ENCODE assay signal across 14 cellular contexts in the genomic region with DNA sequence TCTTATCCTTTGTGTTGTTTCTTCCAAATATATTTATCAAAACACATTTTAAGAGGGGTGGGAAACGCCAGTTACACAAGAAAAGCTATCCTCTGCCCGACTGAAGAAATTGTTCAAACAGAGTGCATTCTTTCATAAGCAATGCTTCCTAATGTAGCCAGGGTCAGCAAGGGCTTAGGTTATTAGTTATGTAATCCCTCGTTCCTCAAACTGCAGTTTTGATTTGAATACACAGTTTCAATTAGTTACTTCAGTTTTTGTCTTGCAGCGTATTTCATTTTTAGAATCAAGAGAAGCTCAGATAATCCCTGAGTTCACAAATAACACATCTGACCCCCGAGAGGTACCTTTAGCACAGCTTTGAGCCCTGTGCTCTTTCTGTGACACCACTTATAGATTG.
DNase-seq lines count a peak whose midpoint lies in the region; ATAC-seq lines count a peak whose summit lies in the region.
"Had no signal": no experiment of that assay in that cellular context is flagged by ENCODE, and none has a peak within 500 bp of the region (broad histone marks: within the 10 kb centered on the region; RNA-seq: fewer than 3 reads in every experiment).

No MANE protein-coding gene starts in this region.

- DNase-seq in CD1c-positive myeloid dendritic cell (ENCODE audit: extremely low spot score) (peak; percentile 88), SIG-M5 (lab: John Stamatoyannopoulos, UW) (peak; percentile 53), RPMI8226 (no peak), SW 1271 (lab: John Stamatoyannopoulos, UW) (no peak)
- DNase-seq in stimulated activated CD4-positive, alpha-beta T cell treated with anti-CD3 and anti-CD28 coated beads, Interleukin-4, amount 100 ng/mL, for 1 hour: no peak
- DNase-seq: activated CD4-positive, alpha-beta memory T cell treated with anti-CD3 and anti-CD28 coated beads for 36 hours; amygdala; effector memory CD4-positive, alpha-beta T cell; H9; hippocampal formation; NCI-H2227 treated with DMSO at 0.1 percent for 48 hours had no signal

- peak; percentile 91 for ATAC-seq in GM19395 (IDR thresholded peaks at IDR 0.05; ENCODE audit: unreplicated experiment)
- ATAC-seq in HG02885 (IDR thresholded peaks at IDR 0.05; ENCODE audit: poor library complexity, unreplicated experiment): peak; percentile 97
- ATAC-seq in HG03571 (IDR thresholded peaks at IDR 0.05; ENCODE audit: unreplicated experiment): no peak

Comparison
In these comparisons a context has a peak if more than half of its experiments do, and no peak if none do; other contexts are left out.
1. DNase-seq: peak in CD1c-positive myeloid dendritic cell (single experiment) and SIG-M5 (single experiment); none in RPMI8226 (single experiment), SW 1271 (0 of 2) and stimulated activated CD4-positive, alpha-beta T cell treated with anti-CD3 and anti-CD28 coated beads, Interleukin-4, amount 100 ng/mL, for 1 hour (single experiment).